24 cellular contexts compared by ENCODE assay signal in genomic region chr10:69820817-69821216, GRCh38. TPM values are rescaled to one million over a fixed set of nuclear protein-coding genes. Genes with fewer than 3 reads are reported as not detected.
"Had no signal": no experiment of that assay in that cellular context is flagged by ENCODE, and none has a peak within 500 bp of the region (broad histone marks: within the 10 kb centered on the region; RNA-seq: fewer than 3 reads in every experiment).

No MANE protein-coding gene starts in this region.

- H3K4me1 ChIP-seq: SJCRH30 had no signal

- ATAC-seq: HepG2, Panc1, Right ventricle myocardium inferior, SK-N-SH treated with all-trans-retinoic acid at 6 μM for 48 hours had no signal

- H3K27me3 ChIP-seq: MG63, SJCRH30 had no signal

- DNase-seq: IMR-90, Karpas-422, KG1, MG63, NCI-H1092, NCI-H1105 treated with DMSO at 0.1 percent for 48 hours, NCI-H1417 treated with DMSO at 0.1 percent for 48 hours, NCI-H146, NCI-H1694 treated with DMSO at 0.1 percent for 48 hours, NCI-H1930, NCI-H2081 treated with DMSO at 0.1 percent for 48 hours, NCI-H2171, NCI-H226, NCI-H446, NCI-H510A, NCI-H524 treated with DMSO at 0.1 percent for 48 hours, NCI-H69, NCI-H774, SHP77 treated with DMSO at 0.1 percent for 48 hours, SJCRH30 had no signal

- H3K36me3 ChIP-seq: MG63, SJCRH30 had no signal

- H3K4me3 ChIP-seq: MG63, SJCRH30 had no signal

- H3K9me3 ChIP-seq: MG63, SJCRH30 had no signal

- H3K27ac ChIP-seq: SJCRH30 had no signal

RNA-seq across cellular contexts. Expression of gene COL13A1, which starts 19.1 kb away (rescaled TPM):
- total RNA-seq: HepG2 had no signal
